19 cellular contexts compared by ENCODE assay signal in genomic region chr12:101229841-101230241, GRCh38. TPM values are rescaled to one million over a fixed set of nuclear protein-coding genes. Genes with fewer than 3 reads are reported as not detected.
DNase-seq lines count a peak whose midpoint lies in the region; ATAC-seq and TF ChIP-seq lines count a peak whose summit lies in the region.
"Had no signal": no experiment of that assay in that cellular context is flagged by ENCODE, and none has a peak within 500 bp of the region (broad histone marks: within the 10 kb centered on the region; RNA-seq: fewer than 3 reads in every experiment).

No MANE protein-coding gene starts in this region.

- H3K27ac ChIP-seq in RWPE2 (ENCODE audit: poor library complexity, severe bottlenecking) (peak overlapping the region; percentile 29), dorsolateral prefrontal cortex (no peak overlapping the region)

- DNase-seq in DMS79 treated with DMSO at 0.1 percent for 48 hours (lab: John Stamatoyannopoulos, UW): peak; percentile 92
- DNase-seq in RWPE2 (ENCODE audit: low spot score): no peak
- no peak for DNase-seq in left lobe of liver (ENCODE audit: low spot score)
- no peak for DNase-seq in sciatic nerve (ENCODE audit: low spot score)
- no peak for DNase-seq in OCI-M1 (lab: John Stamatoyannopoulos, UW)
- DNase-seq in NCI-H2107 (lab: John Stamatoyannopoulos, UW): no peak
- no peak for DNase-seq in activated T-cell treated with anti-CD3 and anti-CD28 coated beads, Interleukin-2, amount 50 U/mL, for 48 hours
- no peak for DNase-seq in dorsolateral prefrontal cortex
- DNase-seq: IMR-90, Karpas-422, NCI-H1105 treated with DMSO at 0.1 percent for 48 hours, NCI-H187, NCI-H2171, NCI-H446 treated with DMSO at 0.1 percent for 48 hours, NCI-H774 had no signal

- ATAC-seq in RWPE2 (ENCODE audit: low read depth) (no peak), left lobe of liver (peak; percentile 25), sciatic nerve (peak; percentile 26)
- ATAC-seq: Panc1 had no signal

- H3K9me3 ChIP-seq in RWPE2 (ENCODE audit: severe bottlenecking): no peaks in the 10 kb centered on the region
- H3K9me3 ChIP-seq: MG63 had no signal

- H3K4me3 ChIP-seq in RWPE2 (ENCODE audit: severe bottlenecking) (no peak overlapping the region), dorsolateral prefrontal cortex (no peak overlapping the region)
- H3K4me3 ChIP-seq: MG63 had no signal

- no peaks in the 10 kb centered on the region for H3K27me3 ChIP-seq in RWPE2 (ENCODE audit: insufficient read depth, poor library complexity, severe bottlenecking)
- H3K27me3 ChIP-seq in dorsolateral prefrontal cortex: peaks cover 0 to 7% (median 0%) of the 10 kb centered on the region in 45 donors
- H3K27me3 ChIP-seq: MG63 had no signal

- H3K36me3 ChIP-seq in RWPE2 (ENCODE audit: low read depth): no peaks in the 10 kb centered on the region
- H3K36me3 ChIP-seq: MG63 had no signal

- TF ChIP-seq CTCF in RWPE2 (IDR thresholded peaks at IDR 0.05; ENCODE audit: poor library complexity, severe bottlenecking): no peak
- no peak for TF ChIP-seq CTCF in dorsolateral prefrontal cortex (IDR thresholded peaks at IDR 0.05 in 54 of 56, conservative IDR thresholded peaks at IDR 0.05 in 2 of 56; ENCODE audit: low read depth in 1 of 56, partially characterized antibody in 56 of 56)

- intact Hi-C loops in sciatic nerve (cut with DNase I): no loop called here
- intact Hi-C loops in dorsolateral prefrontal cortex (cut with DNase I): no loop called here

- H3K4me1 ChIP-seq in RWPE2 (ENCODE audit: insufficient read depth, poor library complexity, severe bottlenecking): peaks cover 6% of the 10 kb centered on the region

RNA-seq across cellular contexts. Expression of gene SLC5A8, which starts 19.8 kb away (rescaled TPM):
- total RNA-seq in left lobe of liver (not detected), sciatic nerve (not detected), dorsolateral prefrontal cortex (1 to 10 TPM in 8 of 120 experiments, under 1 TPM in 109, not detected in 3; 0.15 to 1.8 (median 0.62) TPM)
- total RNA-seq: HT-29, IMR-90, Right ventricle myocardium inferior had no signal

RNA-seq across cellular contexts. Expression of gene UTP20, which starts 50.1 kb away (rescaled TPM):
- total RNA-seq in left lobe of liver: 3.8 TPM
- 13.0 TPM for total RNA-seq in sciatic nerve
- total RNA-seq in dorsolateral prefrontal cortex: 10 to 100 TPM in 58 of 120 experiments, 1 to 10 TPM in 62; 5.7 to 13.6 (median 9.9) TPM
